24 cellular contexts compared by ENCODE assay signal in the genomic region with DNA sequence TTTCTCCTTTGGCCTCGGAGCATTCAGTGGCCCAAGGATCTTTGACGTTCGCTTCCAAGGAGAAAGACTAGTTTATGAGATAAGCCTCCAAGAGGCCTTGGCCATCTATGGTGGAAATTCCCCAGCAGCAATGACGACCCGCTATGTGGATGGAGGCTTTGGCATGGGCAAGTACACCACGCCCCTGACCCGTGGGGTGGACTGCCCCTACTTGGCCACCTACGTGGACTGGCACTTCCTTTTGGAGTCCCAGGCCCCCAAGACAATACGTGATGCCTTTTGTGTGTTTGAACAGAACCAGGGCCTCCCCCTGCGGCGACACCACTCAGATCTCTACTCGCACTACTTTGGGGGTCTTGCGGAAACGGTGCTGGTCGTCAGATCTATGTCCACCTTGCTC. TPM values are rescaled to one million over a fixed set of nuclear protein-coding genes. Genes with fewer than 3 reads are reported as not detected.
DNase-seq lines count a peak whose midpoint lies in the region; ATAC-seq, FAIRE-seq and TF ChIP-seq lines count a peak whose summit lies in the region.
"Had no signal": no experiment of that assay in that cellular context is flagged by ENCODE, and none has a peak within 500 bp of the region (broad histone marks: within the 10 kb centered on the region; RNA-seq: fewer than 3 reads in every experiment).

No MANE protein-coding gene starts in this region.

- TF ChIP-seq CTCF in coronary artery (IDR thresholded peaks at IDR 0.05) (no peak), HepG2 (CRISPR knock-in tag; IDR thresholded peaks at IDR 0.05) (no peak), psoas muscle (IDR thresholded peaks at IDR 0.05) (no peak), transverse colon (IDR thresholded peaks at IDR 0.05) (no peak), WERI-Rb-1 (IDR thresholded peaks at IDR 0.05; ENCODE audit: low read depth, low read length) (no peak)

- peaks cover 10% of the 10 kb centered on the region for H3K79me2 ChIP-seq in HepG2 (ENCODE audit: insufficient read depth, low read length)
- no peaks in the 10 kb centered on the region for H3K79me2 ChIP-seq in Karpas-422 (ENCODE audit: low read length)

- intact Hi-C loops in HepG2 (cut with micrococcal nuclease; ENCODE audit: unreplicated experiment) = loop anchor here (2.0 kb wide), 1 partner anchor 14 kb away; no protein-coding TSS in a partner anchor
- intact Hi-C loops in psoas muscle (cut with DNase I) = no loop called here
- intact Hi-C loops in transverse colon (cut with DNase I; ENCODE audit: low total_unique reads) = no loop called here

- peak overlapping the region; percentile 92 to 96 for H3K27ac ChIP-seq in coronary artery
- H3K27ac ChIP-seq in HepG2 (ENCODE audit: extremely low read length, insufficient read depth, low read length) = no peak overlapping the region
- H3K27ac ChIP-seq in psoas muscle = peak overlapping the region; percentile 40
- H3K27ac ChIP-seq in transverse colon = peak overlapping the region; percentile 76 to 85 (median 79)
- no peak overlapping the region for H3K27ac ChIP-seq in Karpas-422 (ENCODE audit: low read length)
- H3K27ac ChIP-seq in WERI-Rb-1 = no peak overlapping the region
- H3K27ac ChIP-seq: SJSA1 had no signal

- H2AFZ ChIP-seq in HepG2 (ENCODE audit: low read length) = no peak overlapping the region
- H2AFZ ChIP-seq in Karpas-422 (ENCODE audit: low read length) = no peak overlapping the region

- H4K20me1 ChIP-seq in HepG2 (ENCODE audit: insufficient read depth, low read length) (no peaks in the 10 kb centered on the region), Karpas-422 (ENCODE audit: insufficient read depth, low read depth, low read length) (peaks cover 4% of the 10 kb centered on the region; the same call in 1 of the 2 replicates)

- H3K4me2 ChIP-seq in HepG2 (ENCODE audit: low read depth, low read length) = peak overlapping the region; percentile 80; the same call in 1 of the 2 replicates
- H3K4me2 ChIP-seq in Karpas-422 (ENCODE audit: low read depth, low read length, poor library complexity, severe bottlenecking) = no peak overlapping the region

- H3K9me3 ChIP-seq in HepG2 (ENCODE audit: low read length) (no peaks in the 10 kb centered on the region), psoas muscle (no peaks in the 10 kb centered on the region), transverse colon (no peaks in the 10 kb centered on the region), Karpas-422 (ENCODE audit: low read length) (no peaks in the 10 kb centered on the region), WERI-Rb-1 (ENCODE audit: severe bottlenecking) (no peaks in the 10 kb centered on the region)
- H3K9me3 ChIP-seq: SJSA1 had no signal

- no peak for TF ChIP-seq RAD21 in HepG2 (CRISPR knock-in tag; IDR thresholded peaks at IDR 0.05)

- no peak for FAIRE-seq in HepG2 (lab: Jason Lieb, UNC)
- FAIRE-seq: H1, islet of Langerhans had no signal

- H3K9ac ChIP-seq in HepG2 (ENCODE audit: insufficient read depth, low read depth, low read length) (no peak overlapping the region), Karpas-422 (ENCODE audit: low read length) (no peak overlapping the region)

- CTCF ChIA-PET in HepG2 (lab: Yijun Ruan, JAX; ENCODE audit: low intra/inter-chr PET ratio, low total read pairs) = no interaction called here

- 93% methylated on average over 14 of the region's 15 CpGs for WGBS in HepG2 (ENCODE audit: low lambda C conversion rate)
- WGBS in psoas muscle, 3 donors = 75 to 79% (median 77%) methylated on average over 15 of the region's 15 CpGs
- 78% methylated on average over 15 of the region's 15 CpGs; no CpG with 5 or more reads in 1 of the 2 donors for WGBS in transverse colon (ENCODE audit: low coverage in 1 of 2), 2 donors

- no peak for TF ChIP-seq POLR2A in HepG2 (IDR thresholded peaks at IDR 0.05; ENCODE audit: insufficient read depth in 1 of 2, low read depth in 2 of 2, low read length in 2 of 2)
- TF ChIP-seq POLR2A in transverse colon (IDR thresholded peaks at IDR 0.05) = no peak

- TF ChIP-seq EP300 in HepG2 (IDR thresholded peaks at IDR 0.05; ENCODE audit: low read depth in 2 of 2, low read length in 2 of 2) (no peak), HepG2 (CRISPR knock-in tag; IDR thresholded peaks at IDR 0.05; ENCODE audit: borderline replicate concordance) (no peak), transverse colon (IDR thresholded peaks at IDR 0.05; ENCODE audit: low read depth) (no peak)

- no peak for ATAC-seq in HepG2
- no peak for ATAC-seq in psoas muscle
- ATAC-seq: PC-3 had no signal

- in situ Hi-C loops in HepG2 (cut with HindIII; ENCODE audit: extremely low pct_ligation_motif_present, low pct_unique_long_range_greater_than_20kb) = no loop called here
- in situ Hi-C loops in transverse colon (cut with MboI; ENCODE audit: low pct_ligation_motif_present in 1 of 4, low pct_unique_long_range_greater_than_20kb in 1 of 4, low sequenced_read_pairs in 3 of 4) = loop anchor here in 1 of 4 donors (10.0 kb wide), 1 partner anchor 72 kb away; no protein-coding TSS in a partner anchor

- BruUV-seq in HepG2 (replicated peaks; lab: Mats Ljungman, UMichigan) = no TSS peak

- POLR2A ChIA-PET in HepG2 (lab: Yijun Ruan, JAX) = interaction anchor here (0.9 to 4.1 kb wide), 5 partner anchors 12 to 76 kb away, joined by 3 to 36 read pairs (median 5); no protein-coding TSS in a partner anchor

- H3K36me3 ChIP-seq in HepG2 (replicated peaks in 1 of 2; ENCODE audit: control insufficient read depth in 1 of 2, insufficient read depth in 2 of 2, low read length in 2 of 2) = no peaks in the 10 kb centered on the region; a peak in 1 of 5 replicates
- H3K36me3 ChIP-seq in psoas muscle (ENCODE audit: insufficient read depth in 1 of 2, low read depth in 1 of 2) = no peaks in the 10 kb centered on the region
- no peaks in the 10 kb centered on the region for H3K36me3 ChIP-seq in transverse colon
- H3K36me3 ChIP-seq in Karpas-422 (ENCODE audit: insufficient read depth, low read length) = no peaks in the 10 kb centered on the region
- no peaks in the 10 kb centered on the region for H3K36me3 ChIP-seq in WERI-Rb-1
- H3K36me3 ChIP-seq: SJSA1 had no signal

- H3K27me3 ChIP-seq in HepG2 (ENCODE audit: control insufficient read depth in 1 of 2, insufficient read depth in 2 of 2, low read length in 2 of 2) = no peaks in the 10 kb centered on the region
- peaks cover 0 to 16% (median 0%) of the 10 kb centered on the region in 3 donors for H3K27me3 ChIP-seq in psoas muscle (ENCODE audit: insufficient read depth in 3 of 3, low read length in 2 of 3)
- peaks cover 23% of the 10 kb centered on the region for H3K27me3 ChIP-seq in transverse colon
- no peaks in the 10 kb centered on the region for H3K27me3 ChIP-seq in Karpas-422 (ENCODE audit: low read length)
- H3K27me3 ChIP-seq in WERI-Rb-1 (ENCODE audit: insufficient read depth, low read depth, severe bottlenecking) = no peaks in the 10 kb centered on the region

- H3K9me2 ChIP-seq in Karpas-422 (replicated peaks; ENCODE audit: insufficient read depth, low read length) = no peaks in the 10 kb centered on the region

- H3K4me3 ChIP-seq in coronary artery (peak overlapping the region; percentile 72), HepG2 (replicated peaks in 1 of 3; ENCODE audit: insufficient read depth in 1 of 3, low read depth in 2 of 3, low read length in 3 of 3) (no peak overlapping the region), psoas muscle (peak overlapping the region; percentile 54), transverse colon (peak overlapping the region; percentile 1 to 46 (median 27)), Karpas-422 (ENCODE audit: low read length) (no peak overlapping the region), WERI-Rb-1 (ENCODE audit: low read depth, low read length) (no peak overlapping the region)
- H3K4me3 ChIP-seq: SJSA1 had no signal

- H3K4me1 ChIP-seq in HepG2 (ENCODE audit: insufficient read depth, low read length) = peaks cover 76% of the 10 kb centered on the region
- H3K4me1 ChIP-seq in psoas muscle = no peaks in the 10 kb centered on the region
- H3K4me1 ChIP-seq in transverse colon = peaks cover 5 to 20% (median 15%) of the 10 kb centered on the region in 4 donors
- H3K4me1 ChIP-seq in Karpas-422 (ENCODE audit: low read length) = no peaks in the 10 kb centered on the region
- H3K4me1 ChIP-seq: SJSA1 had no signal

- peak; percentile 85 for DNase-seq in coronary artery (ENCODE audit: low spot score)
- no peak for DNase-seq in HepG2 (ENCODE audit: low spot score)
- DNase-seq in psoas muscle = no peak
- no peak for DNase-seq in transverse colon
- DNase-seq in Karpas-422 = no peak
- no peak for DNase-seq in activated CD4-positive, alpha-beta T cell treated with anti-CD3 and anti-CD28 coated beads for 48 hours
- DNase-seq in WERI-Rb-1 = no peak
- DNase-seq: activated CD4-positive, alpha-beta T cell treated with anti-CD3 and anti-CD28 coated beads, Interleukin-2, amount 50 U/mL, for 1 hour; activated CD8-positive, alpha-beta memory T cell treated with anti-CD3 and anti-CD28 coated beads, Interleukin-2, amount 50 U/mL, for 4 hours; activated naive CD8-positive, alpha-beta T cell treated with anti-CD3 and anti-CD28 coated beads for 36 hours; cortex of kidney; DND-41; hypothalamus; NCI-H187; NCI-H345; PC-3 had no signal

RNA-seq across cellular contexts. Expression of gene AOC3, which starts 1.4 kb away (rescaled TPM):
- total RNA-seq in HepG2 (2016; rRNA removed; fragmentation: Illumina TruSeq; extraction: Trizol) (8.7 and 10.4 TPM in 2 replicates), psoas muscle (10 to 100 TPM in 2 of 4 donors, 1 to 10 TPM in 2; 5.8 to 11.8 (median 8.5) TPM), transverse colon (100 to 1,000 TPM in 1 of 4 donors, 10 to 100 TPM in 3; 14.3 to 134 (median 35.2) TPM)
- 1.1 and 1.3 TPM in 2 replicates for total RNA-seq in HepG2 (2016; cell fraction: cytosol; rRNA removed; fragmentation: Illumina TruSeq; extraction: Trizol; ENCODE audit: low read depth)
- total RNA-seq in HepG2 (2016; cell fraction: insoluble cytoplasmic fraction; rRNA removed; fragmentation: Illumina TruSeq; extraction: Trizol) = 8.4 and 9.5 TPM in 2 replicates
- total RNA-seq in HepG2 (2016; cell fraction: membrane; rRNA removed; fragmentation: Illumina TruSeq; extraction: Trizol) = 5.2 and 5.4 TPM in 2 replicates
- total RNA-seq in HepG2 (2016; cell fraction: nucleus; rRNA removed; fragmentation: Illumina TruSeq; extraction: Trizol) = 5.4 and 5.6 TPM in 2 replicates
- polyA plus RNA-seq in HepG2 (2011; rRNA removed) (51.7 and 61.0 TPM in 2 replicates), psoas muscle (1 to 10 TPM; 5.9 to 9.3 (median 8.4) TPM)
- polyA plus RNA-seq in HepG2 (2011; cell fraction: cytosol; rRNA removed) = 41.8 and 51.7 TPM in 2 replicates
- polyA plus RNA-seq in HepG2 (2011; cell fraction: nucleus; rRNA removed) = 46.4 and 56.2 TPM in 2 replicates
- 44.7 and 61.7 TPM in 2 replicates for polyA plus RNA-seq in HepG2 (2012)
- polyA plus RNA-seq in HepG2 (2016; cell fraction: cytosol; fragmentation: Illumina TruSeq; extraction: Trizol; ENCODE audit: low read depth) = 2.7 and 3.3 TPM in 2 replicates
- 21.1 and 22.0 TPM in 2 replicates for polyA plus RNA-seq in HepG2 (2016; cell fraction: insoluble cytoplasmic fraction; fragmentation: Illumina TruSeq; extraction: Trizol; ENCODE audit: low read depth)
- polyA plus RNA-seq in HepG2 (2016; cell fraction: membrane; fragmentation: Illumina TruSeq; extraction: Trizol; ENCODE audit: low read depth) = 6.6 and 6.7 TPM in 2 replicates
- polyA plus RNA-seq in HepG2 (2016; cell fraction: nucleus; fragmentation: Illumina TruSeq; extraction: Trizol; ENCODE audit: insufficient read depth, low read depth) = 18.7 and 18.9 TPM in 2 replicates
- polyA minus RNA-seq in HepG2 (2011; rRNA and poly(A)+ RNA removed; ENCODE audit: low replicate concordance) = 0.51 and 56.5 TPM in 2 replicates
- polyA minus RNA-seq in HepG2 (2011; cell fraction: cytosol; rRNA and poly(A)+ RNA removed) = 13.8 and 20.0 TPM in 2 replicates
- 11.6 and 18.6 TPM in 2 replicates for polyA minus RNA-seq in HepG2 (2011; cell fraction: nucleus; rRNA and poly(A)+ RNA removed)
- 0.19 and 0.47 TPM in 2 replicates for total RNA-seq in Karpas-422 (2014; rRNA removed; shearing (Covaris generic); ENCODE audit: low replicate concordance)
- total RNA-seq: pulmonary artery endothelial cell, SJSA1 had no signal

RNA-seq across cellular contexts. Expression of gene AOC2, which starts 8.0 kb away (rescaled TPM):
- total RNA-seq in HepG2 (2016; rRNA removed; fragmentation: Illumina TruSeq; extraction: Trizol) (0.55 and 1.2 TPM in 2 replicates), psoas muscle (1 to 10 TPM in 1 of 4 donors, under 1 TPM in 3; 0.49 to 1.0 (median 0.71) TPM), transverse colon (1 to 10 TPM in 2 of 4 donors, under 1 TPM in 2; 0.55 to 6.0 (median 1.1) TPM)
- not detected in 2 replicates for total RNA-seq in HepG2 (2016; cell fraction: cytosol; rRNA removed; fragmentation: Illumina TruSeq; extraction: Trizol; ENCODE audit: low read depth)
- total RNA-seq in HepG2 (2016; cell fraction: insoluble cytoplasmic fraction; rRNA removed; fragmentation: Illumina TruSeq; extraction: Trizol) = 0.30 and 1.3 TPM in 2 replicates
- 0.31 and 0.38 TPM in 2 replicates for total RNA-seq in HepG2 (2016; cell fraction: membrane; rRNA removed; fragmentation: Illumina TruSeq; extraction: Trizol)
- total RNA-seq in HepG2 (2016; cell fraction: nucleus; rRNA removed; fragmentation: Illumina TruSeq; extraction: Trizol) = 2.2 and 3.5 TPM in 2 replicates
- polyA plus RNA-seq in HepG2 (2011; rRNA removed) (3.3 and 5.1 TPM in 2 replicates), psoas muscle (1 to 10 TPM in 1 of 3 donors, under 1 TPM in 2; 0.08 to 1.6 (median 0.60) TPM)
- 1.7 TPM in 2 replicates for polyA plus RNA-seq in HepG2 (2011; cell fraction: cytosol; rRNA removed)
- 21.9 and 26.2 TPM in 2 replicates for polyA plus RNA-seq in HepG2 (2011; cell fraction: nucleus; rRNA removed)
- 2.7 and 9.2 TPM in 2 replicates for polyA plus RNA-seq in HepG2 (2012)
- polyA plus RNA-seq in HepG2 (2016; cell fraction: cytosol; fragmentation: Illumina TruSeq; extraction: Trizol; ENCODE audit: low read depth) = 0.10 and 0.19 TPM in 2 replicates
- 0.66 and 0.95 TPM in 2 replicates for polyA plus RNA-seq in HepG2 (2016; cell fraction: insoluble cytoplasmic fraction; fragmentation: Illumina TruSeq; extraction: Trizol; ENCODE audit: low read depth)
- polyA plus RNA-seq in HepG2 (2016; cell fraction: membrane; fragmentation: Illumina TruSeq; extraction: Trizol; ENCODE audit: low read depth) = 0.24 and 0.30 TPM in 2 replicates
- 5.9 and 6.2 TPM in 2 replicates for polyA plus RNA-seq in HepG2 (2016; cell fraction: nucleus; fragmentation: Illumina TruSeq; extraction: Trizol; ENCODE audit: insufficient read depth, low read depth)
- 5.1 and 5.5 TPM in 2 replicates for polyA minus RNA-seq in HepG2 (2011; rRNA and poly(A)+ RNA removed; ENCODE audit: low replicate concordance)
- 0.26 and 0.59 TPM in 2 replicates for polyA minus RNA-seq in HepG2 (2011; cell fraction: cytosol; rRNA and poly(A)+ RNA removed)
- polyA minus RNA-seq in HepG2 (2011; cell fraction: nucleus; rRNA and poly(A)+ RNA removed) = 9.8 and 10.3 TPM in 2 replicates
- 0.67 and 1.5 TPM in 2 replicates for total RNA-seq in Karpas-422 (2014; rRNA removed; shearing (Covaris generic); ENCODE audit: low replicate concordance)

RNA-seq across cellular contexts. Expression of gene PSME3, which starts 19.2 kb away (rescaled TPM):
- total RNA-seq in HepG2 (2016; rRNA removed; fragmentation: Illumina TruSeq; extraction: Trizol) = 135 and 202 TPM in 2 replicates
- total RNA-seq in HepG2 (2016; cell fraction: cytosol; rRNA removed; fragmentation: Illumina TruSeq; extraction: Trizol; ENCODE audit: low read depth) = 57.2 and 65.9 TPM in 2 replicates
- 137 and 184 TPM in 2 replicates for total RNA-seq in HepG2 (2016; cell fraction: insoluble cytoplasmic fraction; rRNA removed; fragmentation: Illumina TruSeq; extraction: Trizol)
- 87.8 and 99.6 TPM in 2 replicates for total RNA-seq in HepG2 (2016; cell fraction: membrane; rRNA removed; fragmentation: Illumina TruSeq; extraction: Trizol)
- 85.8 and 91.0 TPM in 2 replicates for total RNA-seq in HepG2 (2016; cell fraction: nucleus; rRNA removed; fragmentation: Illumina TruSeq; extraction: Trizol)
- 61.5 and 66.3 TPM in 2 replicates for polyA plus RNA-seq in HepG2 (2011; rRNA removed)
- polyA plus RNA-seq in HepG2 (2011; cell fraction: cytosol; rRNA removed) = 46.2 and 72.9 TPM in 2 replicates
- polyA plus RNA-seq in HepG2 (2011; cell fraction: nucleus; rRNA removed) = 54.8 and 72.6 TPM in 2 replicates
- polyA plus RNA-seq in HepG2 (2012) = 70.9 and 82.9 TPM in 2 replicates
- 40.6 and 52.7 TPM in 2 replicates for polyA plus RNA-seq in HepG2 (2016; cell fraction: cytosol; fragmentation: Illumina TruSeq; extraction: Trizol; ENCODE audit: low read depth)
- 192 and 233 TPM in 2 replicates for polyA plus RNA-seq in HepG2 (2016; cell fraction: insoluble cytoplasmic fraction; fragmentation: Illumina TruSeq; extraction: Trizol; ENCODE audit: low read depth)
- polyA plus RNA-seq in HepG2 (2016; cell fraction: membrane; fragmentation: Illumina TruSeq; extraction: Trizol; ENCODE audit: low read depth) = 79.0 and 86.8 TPM in 2 replicates
- 115 and 117 TPM in 2 replicates for polyA plus RNA-seq in HepG2 (2016; cell fraction: nucleus; fragmentation: Illumina TruSeq; extraction: Trizol; ENCODE audit: insufficient read depth, low read depth)
- 45.3 and 91.4 TPM in 2 replicates for polyA minus RNA-seq in HepG2 (2011; rRNA and poly(A)+ RNA removed; ENCODE audit: low replicate concordance)
- 33.7 and 38.2 TPM in 2 replicates for polyA minus RNA-seq in HepG2 (2011; cell fraction: cytosol; rRNA and poly(A)+ RNA removed)
- 50.2 and 71.4 TPM in 2 replicates for polyA minus RNA-seq in HepG2 (2011; cell fraction: nucleus; rRNA and poly(A)+ RNA removed)
- total RNA-seq in psoas muscle = 100 to 1,000 TPM in 3 of 4 donors, 10 to 100 TPM in 1; 61.7 to 105 (median 103) TPM
- 100 to 1,000 TPM in 2 of 3 donors, 10 to 100 TPM in 1; 86.0 to 239 (median 204) TPM for polyA plus RNA-seq in psoas muscle
- total RNA-seq in transverse colon = 100 to 1,000 TPM in 1 of 4 donors, 10 to 100 TPM in 3; 37.0 to 131 (median 60.4) TPM
- 73.4 and 88.7 TPM in 2 replicates for total RNA-seq in Karpas-422 (2014; rRNA removed; shearing (Covaris generic); ENCODE audit: low replicate concordance)

RNA-seq across cellular contexts. Expression of gene BECN1, which starts 28.3 kb away (rescaled TPM):
- total RNA-seq in HepG2 (2016; rRNA removed; fragmentation: Illumina TruSeq; extraction: Trizol) = 97.2 and 109 TPM in 2 replicates
- 55.5 and 62.2 TPM in 2 replicates for total RNA-seq in HepG2 (2016; cell fraction: cytosol; rRNA removed; fragmentation: Illumina TruSeq; extraction: Trizol; ENCODE audit: low read depth)
- 93.4 and 107 TPM in 2 replicates for total RNA-seq in HepG2 (2016; cell fraction: insoluble cytoplasmic fraction; rRNA removed; fragmentation: Illumina TruSeq; extraction: Trizol)
- total RNA-seq in HepG2 (2016; cell fraction: membrane; rRNA removed; fragmentation: Illumina TruSeq; extraction: Trizol) = 110 and 130 TPM in 2 replicates
- 64.5 and 67.5 TPM in 2 replicates for total RNA-seq in HepG2 (2016; cell fraction: nucleus; rRNA removed; fragmentation: Illumina TruSeq; extraction: Trizol)
- 77.1 and 82.1 TPM in 2 replicates for polyA plus RNA-seq in HepG2 (2011; rRNA removed)
- polyA plus RNA-seq in HepG2 (2011; cell fraction: cytosol; rRNA removed) = 56.9 and 59.6 TPM in 2 replicates
- polyA plus RNA-seq in HepG2 (2011; cell fraction: nucleus; rRNA removed) = 82.7 and 86.2 TPM in 2 replicates
- polyA plus RNA-seq in HepG2 (2012) = 71.0 and 75.9 TPM in 2 replicates
- polyA plus RNA-seq in HepG2 (2016; cell fraction: cytosol; fragmentation: Illumina TruSeq; extraction: Trizol; ENCODE audit: low read depth) = 51.4 and 75.4 TPM in 2 replicates
- 112 and 124 TPM in 2 replicates for polyA plus RNA-seq in HepG2 (2016; cell fraction: insoluble cytoplasmic fraction; fragmentation: Illumina TruSeq; extraction: Trizol; ENCODE audit: low read depth)
- 93.2 and 107 TPM in 2 replicates for polyA plus RNA-seq in HepG2 (2016; cell fraction: membrane; fragmentation: Illumina TruSeq; extraction: Trizol; ENCODE audit: low read depth)
- 109 and 113 TPM in 2 replicates for polyA plus RNA-seq in HepG2 (2016; cell fraction: nucleus; fragmentation: Illumina TruSeq; extraction: Trizol; ENCODE audit: insufficient read depth, low read depth)
- polyA minus RNA-seq in HepG2 (2011; rRNA and poly(A)+ RNA removed; ENCODE audit: low replicate concordance) = 64.5 and 76.4 TPM in 2 replicates
- polyA minus RNA-seq in HepG2 (2011; cell fraction: cytosol; rRNA and poly(A)+ RNA removed) = 28.1 and 41.1 TPM in 2 replicates
- polyA minus RNA-seq in HepG2 (2011; cell fraction: nucleus; rRNA and poly(A)+ RNA removed) = 93.6 and 112 TPM in 2 replicates
- 10 to 100 TPM; 45.9 to 85.4 (median 60.6) TPM for total RNA-seq in psoas muscle
- polyA plus RNA-seq in psoas muscle = 100 to 1,000 TPM in 1 of 3 donors, 10 to 100 TPM in 2; 54.4 to 150 (median 69.1) TPM
- total RNA-seq in transverse colon = 100 to 1,000 TPM in 3 of 4 donors, 10 to 100 TPM in 1; 78.2 to 199 (median 120) TPM
- total RNA-seq in Karpas-422 (2014; rRNA removed; shearing (Covaris generic); ENCODE audit: low replicate concordance) = 117 and 136 TPM in 2 replicates

RNA-seq across cellular contexts. Expression of gene G6PC1, which starts 48.2 kb away (rescaled TPM):
- 0.56 and 1.7 TPM in 2 replicates for total RNA-seq in HepG2 (2016; rRNA removed; fragmentation: Illumina TruSeq; extraction: Trizol)
- total RNA-seq in HepG2 (2016; cell fraction: cytosol; rRNA removed; fragmentation: Illumina TruSeq; extraction: Trizol; ENCODE audit: low read depth) = 0.30 and 0.35 TPM in 2 replicates
- 0.91 and 1.3 TPM in 2 replicates for total RNA-seq in HepG2 (2016; cell fraction: insoluble cytoplasmic fraction; rRNA removed; fragmentation: Illumina TruSeq; extraction: Trizol)
- 0.71 and 1.1 TPM in 2 replicates for total RNA-seq in HepG2 (2016; cell fraction: membrane; rRNA removed; fragmentation: Illumina TruSeq; extraction: Trizol)
- 2.2 and 2.5 TPM in 2 replicates for total RNA-seq in HepG2 (2016; cell fraction: nucleus; rRNA removed; fragmentation: Illumina TruSeq; extraction: Trizol)
- polyA plus RNA-seq in HepG2 (2011; rRNA removed) = 37.9 and 127 TPM in 2 replicates
- polyA plus RNA-seq in HepG2 (2011; cell fraction: cytosol; rRNA removed) = 22.5 and 89.8 TPM in 2 replicates
- polyA plus RNA-seq in HepG2 (2011; cell fraction: nucleus; rRNA removed) = 18.2 and 57.3 TPM in 2 replicates
- polyA plus RNA-seq in HepG2 (2012) = 278 and 494 TPM in 2 replicates
- 0.17 and 0.19 TPM in 2 replicates for polyA plus RNA-seq in HepG2 (2016; cell fraction: cytosol; fragmentation: Illumina TruSeq; extraction: Trizol; ENCODE audit: low read depth)
- polyA plus RNA-seq in HepG2 (2016; cell fraction: insoluble cytoplasmic fraction; fragmentation: Illumina TruSeq; extraction: Trizol; ENCODE audit: low read depth) = 0.60 and 0.89 TPM in 2 replicates
- 0.27 and 0.36 TPM in 2 replicates for polyA plus RNA-seq in HepG2 (2016; cell fraction: membrane; fragmentation: Illumina TruSeq; extraction: Trizol; ENCODE audit: low read depth)
- 1.3 and 1.4 TPM in 2 replicates for polyA plus RNA-seq in HepG2 (2016; cell fraction: nucleus; fragmentation: Illumina TruSeq; extraction: Trizol; ENCODE audit: insufficient read depth, low read depth)
- 0.30 and 160 TPM in 2 replicates for polyA minus RNA-seq in HepG2 (2011; rRNA and poly(A)+ RNA removed; ENCODE audit: low replicate concordance)
- polyA minus RNA-seq in HepG2 (2011; cell fraction: cytosol; rRNA and poly(A)+ RNA removed) = 49.4 and 178 TPM in 2 replicates
- polyA minus RNA-seq in HepG2 (2011; cell fraction: nucleus; rRNA and poly(A)+ RNA removed) = 35.3 and 157 TPM in 2 replicates
- total RNA-seq in psoas muscle = not detected
- polyA plus RNA-seq in psoas muscle = under 1 TPM in 1 of 3 donors, not detected in 2; 0.03 TPM
- total RNA-seq in transverse colon = under 1 TPM in 2 of 4 donors, not detected in 2; 0.32 to 0.68 TPM
- total RNA-seq in Karpas-422 (2014; rRNA removed; shearing (Covaris generic); ENCODE audit: low replicate concordance) = not detected in 2 replicates
- total RNA-seq: activated naive CD8-positive, alpha-beta T cell treated with anti-CD3 and anti-CD28 coated beads for 36 hours; activated T-helper 2 cell treated with anti-CD3 and anti-CD28 coated beads, Interferon-gamma antibody, Interleukin-2, Interleukin-4, amounts not matched to agents 10 μg/mL and 5 μg/mL and 100 μg/mL, durations not matched to agents 14 hours and 24 hours and 36 hours; fibroblast of villous mesenchyme; H1; PC-3; pulmonary artery endothelial cell; SJSA1; temporal lobe had no signal
- polyA plus RNA-seq: neural cell had no signal

Comparison
In these comparisons a context has a peak if more than half of its experiments do, and no peak if none do; other contexts are left out.
1. H3K27ac ChIP-seq: peak in coronary artery (2 of 2), psoas muscle (single experiment) and transverse colon (4 of 4); none in HepG2 (single experiment), Karpas-422 (single experiment) and WERI-Rb-1 (single experiment).
2. H3K4me3 ChIP-seq: peak in coronary artery (single experiment), psoas muscle (single experiment) and transverse colon (4 of 4); none in HepG2 (0 of 3), Karpas-422 (single experiment) and WERI-Rb-1 (single experiment).